In genomic region chr6:136889271-136890193, GRCh38 we compare ENCODE assay signal across 18 cellular contexts. TPM values are rescaled to one million over a fixed set of nuclear protein-coding genes. Genes with fewer than 3 reads are reported as not detected.
DNase-seq lines count a peak whose midpoint lies in the region; ATAC-seq, FAIRE-seq and TF ChIP-seq lines count a peak whose summit lies in the region.
"Had no signal": no experiment of that assay in that cellular context is flagged by ENCODE, and none has a peak within 500 bp of the region (broad histone marks: within the 10 kb centered on the region; RNA-seq: fewer than 3 reads in every experiment).

No MANE protein-coding gene starts in this region.

- H4K20me1 ChIP-seq in Loucy (ENCODE audit: insufficient read depth, low read length, poor library complexity, severe bottlenecking) = no peaks in the 10 kb centered on the region

- H3K36me3 Mint-ChIP-seq in type B pancreatic cell = no peaks in the 10 kb centered on the region

- peaks cover 17% of the 10 kb centered on the region for H3K4me1 ChIP-seq in Loucy (ENCODE audit: insufficient read depth, low read length, poor library complexity, severe bottlenecking)
- H3K4me1 ChIP-seq in kidney (ENCODE audit: control insufficient read depth in 1 of 2, insufficient read depth in 1 of 2, low read depth in 1 of 2, low read length in 2 of 2) = no peaks in the 10 kb centered on the region

- FAIRE-seq in kidney (lab: Jason Lieb, UNC) = peak; percentile 32
- FAIRE-seq in frontal cortex (lab: Jason Lieb, UNC) = no peak

- H3K79me2 ChIP-seq in Loucy (ENCODE audit: insufficient read depth, low read length) = no peaks in the 10 kb centered on the region

- H3K27ac ChIP-seq in kidney (ENCODE audit: low read depth in 2 of 2, low read length in 2 of 2) = no peak overlapping the region

- peaks cover 19% of the 10 kb centered on the region for H3K4me1 Mint-ChIP-seq in type B pancreatic cell (ENCODE audit: unreplicated experiment)

- TF ChIP-seq CTCF in Loucy (conservative IDR thresholded peaks at IDR 0.05; ENCODE audit: low read length) = no peak
- no peak for TF ChIP-seq CTCF in kidney (IDR thresholded peaks at IDR 0.05; ENCODE audit: borderline replicate concordance, extremely low read depth, insufficient read depth)
- TF ChIP-seq CTCF in type B pancreatic cell (conservative IDR thresholded peaks at IDR 0.05) = no peak

- H3K9me2 ChIP-seq in Loucy (replicated peaks; ENCODE audit: low read depth, low read length) = no peaks in the 10 kb centered on the region

- H3K36me3 ChIP-seq in Loucy (ENCODE audit: insufficient read depth, low read length) (no peaks in the 10 kb centered on the region), kidney (ENCODE audit: control insufficient read depth in 1 of 2, insufficient read depth in 2 of 2, low read length in 2 of 2) (no peaks in the 10 kb centered on the region)
- H3K36me3 ChIP-seq: HAP-1 had no signal

- H3K4me2 ChIP-seq in Loucy (ENCODE audit: low read depth, low read length, poor library complexity, severe bottlenecking) = peak overlapping the region; percentile 46

- ATAC-seq in HG02678 (IDR thresholded peaks at IDR 0.05; ENCODE audit: unreplicated experiment) = no peak

- H3K27me3 Mint-ChIP-seq in type B pancreatic cell = no peaks in the 10 kb centered on the region
- H3K27me3 Mint-ChIP-seq: activated naive CD8-positive, alpha-beta T cell had no signal

- no peaks in the 10 kb centered on the region for H3K9me3 Mint-ChIP-seq in type B pancreatic cell

- H3K4me3 ChIP-seq in Loucy (ENCODE audit: low read length, poor library complexity, severe bottlenecking) (no peak overlapping the region), kidney (ENCODE audit: low read length in 2 of 2) (no peak overlapping the region)
- H3K4me3 ChIP-seq: HAP-1 had no signal

- peak overlapping the region; percentile 3; the same call in 1 of the 2 replicates for H2AFZ ChIP-seq in Loucy (ENCODE audit: low read length)

- intact Hi-C loops in kidney (cut with DNase I) = no loop called here

- no peaks in the 10 kb centered on the region for H3K27me3 ChIP-seq in Loucy (ENCODE audit: insufficient read depth, low read length, poor library complexity, severe bottlenecking)

- DNase-seq in DMS53 treated with DMSO at 0.1 percent for 48 hours (lab: John Stamatoyannopoulos, UW; ENCODE audit: unreplicated experiment) (peak; percentile 69), OCI-M1 (lab: John Stamatoyannopoulos, UW) (peak; percentile 68), kidney (no peak), frontal cortex (ENCODE audit: low spot score in 2 of 2) (no peak), type B pancreatic cell (ENCODE audit: extremely low spot score, unreplicated experiment) (no peak)
- no peak for DNase-seq in NK-92 treated with Interleukin-12 subunit alpha and Interleukin-12 subunit beta, amount 100 ng/mL, for 24 hours (lab: John Stamatoyannopoulos, UW)
- DNase-seq: activated CD8-positive, alpha-beta memory T cell treated with anti-CD3 and anti-CD28 coated beads, Interleukin-2, amount 50 U/mL, for 48 hours; caudate nucleus; foreskin melanocyte; NCI-H526 had no signal

- H3K9ac ChIP-seq in Loucy (ENCODE audit: low read depth, low read length, poor library complexity, severe bottlenecking) (no peak overlapping the region), kidney (ENCODE audit: low read length in 2 of 2) (no peak overlapping the region)

- H3F3A ChIP-seq in Loucy (ENCODE audit: low read depth) = no peaks in the 10 kb centered on the region

- no peak overlapping the region for H3K27ac Mint-ChIP-seq in type B pancreatic cell
- H3K27ac Mint-ChIP-seq: activated naive CD8-positive, alpha-beta T cell had no signal

- H3K4me3 Mint-ChIP-seq in type B pancreatic cell = no peak overlapping the region
- H3K4me3 Mint-ChIP-seq: activated naive CD8-positive, alpha-beta T cell had no signal

- H3K9me3 ChIP-seq in Loucy (ENCODE audit: insufficient read depth, low read depth, low read length) (no peaks in the 10 kb centered on the region), kidney (ENCODE audit: control insufficient read depth in 1 of 2, low read length in 2 of 2) (no peaks in the 10 kb centered on the region)
- H3K9me3 ChIP-seq: HAP-1 had no signal

RNA-seq across cellular contexts. Expression of gene SLC35D3, which starts 32.6 kb away (rescaled TPM):
- total RNA-seq in kidney (not detected), frontal cortex (0.82 TPM), type B pancreatic cell (ENCODE audit: low replicate concordance) (0.41 and 0.50 TPM in 2 replicates)
- not detected for polyA plus RNA-seq in kidney (ENCODE audit: insufficient read depth, low read depth, low replicate concordance)
- total RNA-seq: M059J, mesenteric fat pad, osteocyte, SK-MEL-5 had no signal

Comparison
In these comparisons a context has a peak if more than half of its experiments do, and no peak if none do; other contexts are left out.
1. DNase-seq: peak in DMS53 treated with DMSO at 0.1 percent for 48 hours (single experiment) and OCI-M1 (single experiment); none in kidney (single experiment), frontal cortex (0 of 2), type B pancreatic cell (single experiment) and NK-92 treated with Interleukin-12 subunit alpha and Interleukin-12 subunit beta, amount 100 ng/mL, for 24 hours (single experiment).